Comparison of ENCODE assay signal across 1 cellular context in the genomic region with DNA sequence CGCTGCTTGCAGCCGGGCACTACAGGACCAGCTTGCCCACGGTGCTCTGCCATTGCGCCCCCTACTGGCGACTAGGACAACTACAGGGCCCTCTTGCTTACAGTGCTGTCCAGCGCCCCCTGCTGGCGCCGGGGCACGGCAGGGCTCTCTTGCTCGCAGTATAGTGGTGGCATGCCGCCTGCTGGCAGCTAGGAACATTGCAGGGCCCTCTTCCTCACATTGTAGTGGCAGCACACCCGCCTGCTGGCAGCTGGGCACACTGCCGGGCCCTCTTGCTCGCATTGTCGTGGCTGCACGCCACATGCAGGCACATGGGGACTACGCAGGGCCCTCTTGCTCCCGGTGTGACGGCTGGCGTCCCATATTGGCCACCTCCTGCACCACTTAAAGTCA.
TF ChIP-seq lines count a peak whose summit lies in the region.
"Not testable (repeated sequence)": the region's sequence is repeated elsewhere in the genome, so short reads cannot be mapped to it uniquely, and the experiment has no call there.

No MANE protein-coding gene starts in this region.

TF ChIP-seq in HepG2, 621 proteins besides CTCF, POLR2A, EP300 and RAD21 (continued from another document and continues in another):
- TF ChIP-seq, protein P1, sequence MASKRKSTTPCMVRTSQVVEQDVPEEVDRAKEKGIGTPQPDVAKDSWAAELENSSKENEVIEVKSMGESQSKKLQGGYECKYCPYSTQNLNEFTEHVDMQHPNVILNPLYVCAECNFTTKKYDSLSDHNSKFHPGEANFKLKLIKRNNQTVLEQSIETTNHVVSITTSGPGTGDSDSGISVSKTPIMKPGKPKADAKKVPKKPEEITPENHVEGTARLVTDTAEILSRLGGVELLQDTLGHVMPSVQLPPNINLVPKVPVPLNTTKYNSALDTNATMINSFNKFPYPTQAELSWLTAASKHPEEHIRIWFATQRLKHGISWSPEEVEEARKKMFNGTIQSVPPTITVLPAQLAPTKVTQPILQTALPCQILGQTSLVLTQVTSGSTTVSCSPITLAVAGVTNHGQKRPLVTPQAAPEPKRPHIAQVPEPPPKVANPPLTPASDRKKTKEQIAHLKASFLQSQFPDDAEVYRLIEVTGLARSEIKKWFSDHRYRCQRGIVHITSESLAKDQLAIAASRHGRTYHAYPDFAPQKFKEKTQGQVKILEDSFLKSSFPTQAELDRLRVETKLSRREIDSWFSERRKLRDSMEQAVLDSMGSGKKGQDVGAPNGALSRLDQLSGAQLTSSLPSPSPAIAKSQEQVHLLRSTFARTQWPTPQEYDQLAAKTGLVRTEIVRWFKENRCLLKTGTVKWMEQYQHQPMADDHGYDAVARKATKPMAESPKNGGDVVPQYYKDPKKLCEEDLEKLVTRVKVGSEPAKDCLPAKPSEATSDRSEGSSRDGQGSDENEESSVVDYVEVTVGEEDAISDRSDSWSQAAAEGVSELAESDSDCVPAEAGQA (IDR thresholded peaks at IDR 0.05; ENCODE audit: low read depth), result not testable (repeated sequence)
- TF ChIP-seq, protein P1 (CRISPR knock-in tag; IDR thresholded peaks at IDR 0.05; ENCODE audit: borderline replicate concordance), result 0 out of 2 replicates have a peak, but pooled peaks have one; percentile 25
- TF ChIP-seq SKI (IDR thresholded peaks at IDR 0.05; ENCODE audit: partially characterized antibody), result peak; percentile 70
- peak; percentile 84; the same call in 1 of the 2 replicates for TF ChIP-seq ZNF562 (CRISPR knock-in tag; IDR thresholded peaks at IDR 0.05; ENCODE audit: borderline replicate concordance)
- peak; percentile 75 for TF ChIP-seq ARNT2 (CRISPR knock-in tag; IDR thresholded peaks at IDR 0.05; ENCODE audit: low read depth)
- TF ChIP-seq TBX2 (CRISPR knock-in tag; IDR thresholded peaks at IDR 0.05; ENCODE audit: borderline replicate concordance), result peak; percentile 76
- TF ChIP-seq KLF6 (CRISPR knock-in tag; IDR thresholded peaks at IDR 0.05), result peak; percentile 73; the same call in 1 of the 2 replicates
- peak; percentile 81 for TF ChIP-seq MEIS2 (CRISPR knock-in tag; IDR thresholded peaks at IDR 0.05)
- peak; percentile 65; the same call in 1 of the 2 replicates for TF ChIP-seq ZNF792 (CRISPR knock-in tag; IDR thresholded peaks at IDR 0.05)
- TF ChIP-seq, protein P2, sequence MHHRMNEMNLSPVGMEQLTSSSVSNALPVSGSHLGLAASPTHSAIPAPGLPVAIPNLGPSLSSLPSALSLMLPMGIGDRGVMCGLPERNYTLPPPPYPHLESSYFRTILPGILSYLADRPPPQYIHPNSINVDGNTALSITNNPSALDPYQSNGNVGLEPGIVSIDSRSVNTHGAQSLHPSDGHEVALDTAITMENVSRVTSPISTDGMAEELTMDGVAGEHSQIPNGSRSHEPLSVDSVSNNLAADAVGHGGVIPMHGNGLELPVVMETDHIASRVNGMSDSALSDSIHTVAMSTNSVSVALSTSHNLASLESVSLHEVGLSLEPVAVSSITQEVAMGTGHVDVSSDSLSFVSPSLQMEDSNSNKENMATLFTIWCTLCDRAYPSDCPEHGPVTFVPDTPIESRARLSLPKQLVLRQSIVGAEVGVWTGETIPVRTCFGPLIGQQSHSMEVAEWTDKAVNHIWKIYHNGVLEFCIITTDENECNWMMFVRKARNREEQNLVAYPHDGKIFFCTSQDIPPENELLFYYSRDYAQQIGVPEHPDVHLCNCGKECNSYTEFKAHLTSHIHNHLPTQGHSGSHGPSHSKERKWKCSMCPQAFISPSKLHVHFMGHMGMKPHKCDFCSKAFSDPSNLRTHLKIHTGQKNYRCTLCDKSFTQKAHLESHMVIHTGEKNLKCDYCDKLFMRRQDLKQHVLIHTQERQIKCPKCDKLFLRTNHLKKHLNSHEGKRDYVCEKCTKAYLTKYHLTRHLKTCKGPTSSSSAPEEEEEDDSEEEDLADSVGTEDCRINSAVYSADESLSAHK (CRISPR knock-in tag; IDR thresholded peaks at IDR 0.05; ENCODE audit: borderline replicate concordance), result peak; percentile 68; the same call in 1 of the 2 replicates
- peak; percentile 91; the same call in 1 of the 2 replicates for TF ChIP-seq KLF13 (CRISPR knock-in tag; IDR thresholded peaks at IDR 0.05)
- peak; percentile 66 for TF ChIP-seq GABPB1 (CRISPR knock-in tag; IDR thresholded peaks at IDR 0.05)
- TF ChIP-seq, protein P3, sequence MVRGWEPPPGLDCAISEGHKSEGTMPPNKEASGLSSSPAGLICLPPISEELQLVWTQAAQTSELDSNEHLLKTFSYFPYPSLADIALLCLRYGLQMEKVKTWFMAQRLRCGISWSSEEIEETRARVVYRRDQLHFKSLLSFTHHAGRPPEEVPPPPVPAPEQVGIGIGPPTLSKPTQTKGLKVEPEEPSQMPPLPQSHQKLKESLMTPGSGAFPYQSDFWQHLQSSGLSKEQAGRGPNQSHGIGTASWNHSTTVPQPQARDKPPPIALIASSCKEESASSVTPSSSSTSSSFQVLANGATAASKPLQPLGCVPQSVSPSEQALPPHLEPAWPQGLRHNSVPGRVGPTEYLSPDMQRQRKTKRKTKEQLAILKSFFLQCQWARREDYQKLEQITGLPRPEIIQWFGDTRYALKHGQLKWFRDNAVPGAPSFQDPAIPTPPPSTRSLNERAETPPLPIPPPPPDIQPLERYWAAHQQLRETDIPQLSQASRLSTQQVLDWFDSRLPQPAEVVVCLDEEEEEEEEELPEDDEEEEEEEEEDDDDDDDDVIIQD (CRISPR knock-in tag; IDR thresholded peaks at IDR 0.05; ENCODE audit: low read depth), result peak; percentile 45; the same call in 1 of the 2 replicates
- TF ChIP-seq SOX13 (IDR thresholded peaks at IDR 0.05), result 0 out of 2 replicates have a peak, but pooled peaks have one; percentile 27
- TF ChIP-seq SOX13 (CRISPR knock-in tag; conservative IDR thresholded peaks at IDR 0.05 in 1 of 2, IDR thresholded peaks at IDR 0.05 in 1 of 2), result peak in 1 of 2 experiments; percentile 48; a peak in 2 of 4 replicates
- TF ChIP-seq, protein P4, sequence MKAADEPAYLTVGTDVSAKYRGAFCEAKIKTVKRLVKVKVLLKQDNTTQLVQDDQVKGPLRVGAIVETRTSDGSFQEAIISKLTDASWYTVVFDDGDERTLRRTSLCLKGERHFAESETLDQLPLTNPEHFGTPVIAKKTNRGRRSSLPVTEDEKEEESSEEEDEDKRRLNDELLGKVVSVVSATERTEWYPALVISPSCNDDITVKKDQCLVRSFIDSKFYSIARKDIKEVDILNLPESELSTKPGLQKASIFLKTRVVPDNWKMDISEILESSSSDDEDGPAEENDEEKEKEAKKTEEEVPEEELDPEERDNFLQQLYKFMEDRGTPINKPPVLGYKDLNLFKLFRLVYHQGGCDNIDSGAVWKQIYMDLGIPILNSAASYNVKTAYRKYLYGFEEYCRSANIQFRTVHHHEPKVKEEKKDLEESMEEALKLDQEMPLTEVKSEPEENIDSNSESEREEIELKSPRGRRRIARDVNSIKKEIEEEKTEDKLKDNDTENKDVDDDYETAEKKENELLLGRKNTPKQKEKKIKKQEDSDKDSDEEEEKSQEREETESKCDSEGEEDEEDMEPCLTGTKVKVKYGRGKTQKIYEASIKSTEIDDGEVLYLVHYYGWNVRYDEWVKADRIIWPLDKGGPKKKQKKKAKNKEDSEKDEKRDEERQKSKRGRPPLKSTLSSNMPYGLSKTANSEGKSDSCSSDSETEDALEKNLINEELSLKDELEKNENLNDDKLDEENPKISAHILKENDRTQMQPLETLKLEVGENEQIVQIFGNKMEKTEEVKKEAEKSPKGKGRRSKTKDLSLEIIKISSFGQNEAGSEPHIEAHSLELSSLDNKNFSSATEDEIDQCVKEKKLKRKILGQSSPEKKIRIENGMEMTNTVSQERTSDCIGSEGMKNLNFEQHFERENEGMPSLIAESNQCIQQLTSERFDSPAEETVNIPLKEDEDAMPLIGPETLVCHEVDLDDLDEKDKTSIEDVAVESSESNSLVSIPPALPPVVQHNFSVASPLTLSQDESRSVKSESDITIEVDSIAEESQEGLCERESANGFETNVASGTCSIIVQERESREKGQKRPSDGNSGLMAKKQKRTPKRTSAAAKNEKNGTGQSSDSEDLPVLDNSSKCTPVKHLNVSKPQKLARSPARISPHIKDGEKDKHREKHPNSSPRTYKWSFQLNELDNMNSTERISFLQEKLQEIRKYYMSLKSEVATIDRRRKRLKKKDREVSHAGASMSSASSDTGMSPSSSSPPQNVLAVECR (CRISPR knock-in tag; IDR thresholded peaks at IDR 0.05; ENCODE audit: borderline replicate concordance), result peak; percentile 66
- TF ChIP-seq BHLHE40 (IDR thresholded peaks at IDR 0.05; ENCODE audit: low read length), result peak; percentile 14; the same call in 1 of the 2 replicates
- TF ChIP-seq, protein P5, sequence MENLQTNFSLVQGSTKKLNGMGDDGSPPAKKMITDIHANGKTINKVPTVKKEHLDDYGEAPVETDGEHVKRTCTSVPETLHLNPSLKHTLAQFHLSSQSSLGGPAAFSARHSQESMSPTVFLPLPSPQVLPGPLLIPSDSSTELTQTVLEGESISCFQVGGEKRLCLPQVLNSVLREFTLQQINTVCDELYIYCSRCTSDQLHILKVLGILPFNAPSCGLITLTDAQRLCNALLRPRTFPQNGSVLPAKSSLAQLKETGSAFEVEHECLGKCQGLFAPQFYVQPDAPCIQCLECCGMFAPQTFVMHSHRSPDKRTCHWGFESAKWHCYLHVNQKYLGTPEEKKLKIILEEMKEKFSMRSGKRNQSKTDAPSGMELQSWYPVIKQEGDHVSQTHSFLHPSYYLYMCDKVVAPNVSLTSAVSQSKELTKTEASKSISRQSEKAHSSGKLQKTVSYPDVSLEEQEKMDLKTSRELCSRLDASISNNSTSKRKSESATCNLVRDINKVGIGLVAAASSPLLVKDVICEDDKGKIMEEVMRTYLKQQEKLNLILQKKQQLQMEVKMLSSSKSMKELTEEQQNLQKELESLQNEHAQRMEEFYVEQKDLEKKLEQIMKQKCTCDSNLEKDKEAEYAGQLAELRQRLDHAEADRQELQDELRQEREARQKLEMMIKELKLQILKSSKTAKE (CRISPR knock-in tag; IDR thresholded peaks at IDR 0.05; ENCODE audit: borderline replicate concordance), result 0 out of 2 replicates have a peak, but pooled peaks have one; percentile 43
- peak; percentile 96; the same call in 1 of the 2 replicates for TF ChIP-seq MIER3 (CRISPR knock-in tag; IDR thresholded peaks at IDR 0.05; ENCODE audit: borderline replicate concordance)
- TF ChIP-seq NR2F1 (CRISPR knock-in tag; IDR thresholded peaks at IDR 0.05), result peak in 1 of 2 experiments; percentile 44; a peak in 1 of 4 replicates
- peak; percentile 89; the same call in 1 of the 2 replicates for TF ChIP-seq ZNF749 (CRISPR knock-in tag; IDR thresholded peaks at IDR 0.05; ENCODE audit: borderline replicate concordance)
- peak; percentile 83; the same call in 1 of the 2 replicates for TF ChIP-seq ZNF780A (CRISPR knock-in tag; IDR thresholded peaks at IDR 0.05)
- TF ChIP-seq THAP11 (CRISPR knock-in tag; IDR thresholded peaks at IDR 0.05), result peak; percentile 68
- peak; percentile 69; the same call in 1 of the 2 replicates for TF ChIP-seq SOX5 (CRISPR knock-in tag; IDR thresholded peaks at IDR 0.05; ENCODE audit: borderline replicate concordance)
- TF ChIP-seq, protein P6, sequence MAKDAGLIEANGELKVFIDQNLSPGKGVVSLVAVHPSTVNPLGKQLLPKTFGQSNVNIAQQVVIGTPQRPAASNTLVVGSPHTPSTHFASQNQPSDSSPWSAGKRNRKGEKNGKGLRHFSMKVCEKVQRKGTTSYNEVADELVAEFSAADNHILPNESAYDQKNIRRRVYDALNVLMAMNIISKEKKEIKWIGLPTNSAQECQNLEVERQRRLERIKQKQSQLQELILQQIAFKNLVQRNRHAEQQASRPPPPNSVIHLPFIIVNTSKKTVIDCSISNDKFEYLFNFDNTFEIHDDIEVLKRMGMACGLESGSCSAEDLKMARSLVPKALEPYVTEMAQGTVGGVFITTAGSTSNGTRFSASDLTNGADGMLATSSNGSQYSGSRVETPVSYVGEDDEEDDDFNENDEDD (CRISPR knock-in tag; IDR thresholded peaks at IDR 0.05; ENCODE audit: borderline replicate concordance), result peak; percentile 60; the same call in 1 of the 2 replicates
- peak; percentile 52; the same call in 1 of the 2 replicates for TF ChIP-seq ETV5 (CRISPR knock-in tag; IDR thresholded peaks at IDR 0.05; ENCODE audit: borderline replicate concordance)
- TF ChIP-seq, protein P7, sequence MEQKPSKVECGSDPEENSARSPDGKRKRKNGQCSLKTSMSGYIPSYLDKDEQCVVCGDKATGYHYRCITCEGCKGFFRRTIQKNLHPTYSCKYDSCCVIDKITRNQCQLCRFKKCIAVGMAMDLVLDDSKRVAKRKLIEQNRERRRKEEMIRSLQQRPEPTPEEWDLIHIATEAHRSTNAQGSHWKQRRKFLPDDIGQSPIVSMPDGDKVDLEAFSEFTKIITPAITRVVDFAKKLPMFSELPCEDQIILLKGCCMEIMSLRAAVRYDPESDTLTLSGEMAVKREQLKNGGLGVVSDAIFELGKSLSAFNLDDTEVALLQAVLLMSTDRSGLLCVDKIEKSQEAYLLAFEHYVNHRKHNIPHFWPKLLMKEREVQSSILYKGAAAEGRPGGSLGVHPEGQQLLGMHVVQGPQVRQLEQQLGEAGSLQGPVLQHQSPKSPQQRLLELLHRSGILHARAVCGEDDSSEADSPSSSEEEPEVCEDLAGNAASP (CRISPR knock-in tag; IDR thresholded peaks at IDR 0.05; ENCODE audit: borderline replicate concordance), result peak; percentile 80
- TF ChIP-seq TBL1XR1 (IDR thresholded peaks at IDR 0.05; ENCODE audit: borderline replicate concordance, low read length, partially characterized antibody), result peak; percentile 68
- TF ChIP-seq TBX3 (IDR thresholded peaks at IDR 0.05; ENCODE audit: borderline replicate concordance), result peak; percentile 61; the same call in 1 of the 2 replicates
- TF ChIP-seq NFIB (CRISPR knock-in tag; IDR thresholded peaks at IDR 0.05; ENCODE audit: borderline replicate concordance), result 0 out of 2 replicates have a peak, but pooled peaks have one; percentile 49
- peak; percentile 54; the same call in 1 of the 2 replicates for TF ChIP-seq PPARG (CRISPR knock-in tag; conservative IDR thresholded peaks at IDR 0.05)
